ENCODE assay signal across 2 cellular contexts in the genomic region with DNA sequence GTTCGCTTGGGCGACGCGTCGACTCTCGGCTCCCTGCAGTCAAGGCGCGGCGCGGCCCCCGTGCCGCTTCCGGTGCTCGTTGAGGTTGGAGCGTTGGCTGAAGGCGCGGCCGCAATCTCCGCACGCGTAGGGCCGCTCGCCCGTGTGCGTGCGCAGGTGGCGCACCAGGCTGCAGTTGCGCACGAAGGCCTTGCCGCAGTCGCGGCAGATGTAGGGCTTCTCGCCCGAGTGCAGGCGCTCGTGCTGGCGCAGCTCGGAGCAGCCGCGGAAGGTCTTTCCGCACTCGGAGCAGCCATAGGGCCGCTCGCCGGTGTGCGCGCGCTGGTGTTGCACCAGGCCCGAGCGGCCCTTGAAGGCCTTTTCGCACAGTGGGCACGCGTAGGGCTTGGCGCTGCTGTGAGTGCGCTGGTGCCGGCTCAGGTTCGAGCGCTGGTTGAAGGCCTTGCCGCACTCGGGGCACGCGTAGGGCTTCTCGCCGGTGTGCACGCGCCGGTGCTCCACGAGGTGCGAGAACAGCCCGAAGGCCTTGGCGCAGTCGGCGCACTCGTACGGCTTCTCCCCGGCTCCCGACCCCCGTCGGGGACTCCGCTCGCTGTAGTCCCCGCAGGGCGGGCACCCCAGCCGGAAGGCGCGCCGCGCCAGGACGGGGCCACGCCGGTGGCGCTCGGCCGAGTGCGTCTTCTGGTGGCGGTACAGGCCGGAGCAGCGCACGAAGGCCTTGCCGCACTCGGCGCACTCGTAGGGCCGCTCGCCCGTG.
TF ChIP-seq lines count a peak whose summit lies in the region.

No MANE protein-coding gene starts in this region.

TF ChIP-seq in GM23338, 12 proteins besides CTCF, POLR2A, EP300 and RAD21 (continued from another document):
- no peak for TF ChIP-seq POLR2AphosphoS5 (IDR thresholded peaks at IDR 0.05; ENCODE audit: low read depth)

TF ChIP-seq in HEK293, 187 proteins besides CTCF, POLR2A, EP300 and RAD21 (continued from another document):
- TF ChIP-seq ZNF394 (tag by site-specific recombination; IDR thresholded peaks at IDR 0.05; ENCODE audit: borderline replicate concordance) (no peak), ZNF24 (tag by site-specific recombination; IDR thresholded peaks at IDR 0.05) (no peak), KLF7 (tag by site-specific recombination; IDR thresholded peaks at IDR 0.05; ENCODE audit: borderline replicate concordance) (no peak), ZNF501 (tag by site-specific recombination; IDR thresholded peaks at IDR 0.05) (no peak)
